ENCODE assay signal across 1 cellular context in genomic region chr17:8185580-8186445, GRCh38.
TF ChIP-seq lines count a peak whose summit lies in the region.

No MANE protein-coding gene starts in this region.

TF ChIP-seq in K562, 482 proteins besides CTCF, POLR2A, EP300 and RAD21 (continued from another document and continues in another):
- no peak for TF ChIP-seq MLX (CRISPR knock-in tag; conservative IDR thresholded peaks at IDR 0.05)
- TF ChIP-seq CREB3L1 (IDR thresholded peaks at IDR 0.05; ENCODE audit: borderline replicate concordance, low read depth): no peak
- 0 out of 2 replicates have a peak, but pooled peaks have one; percentile 53 for TF ChIP-seq ZNF12 (CRISPR knock-in tag; IDR thresholded peaks at IDR 0.05)
- TF ChIP-seq ZBTB7A (IDR thresholded peaks at IDR 0.05; ENCODE audit: borderline replicate concordance, control insufficient read depth, low read depth, low read length): 0 out of 2 replicates have a peak, but pooled peaks have one; percentile 23
- TF ChIP-seq FOXP4 (CRISPR knock-in tag; IDR thresholded peaks at IDR 0.05; ENCODE audit: borderline replicate concordance): 0 out of 2 replicates have a peak, but pooled peaks have one; percentile 52
- TF ChIP-seq SP1 (CRISPR knock-in tag; IDR thresholded peaks at IDR 0.05): peak; percentile 52; the same call in 1 of the 2 replicates
- TF ChIP-seq NFIC (IDR thresholded peaks at IDR 0.05): peak; percentile 48; the same call in 1 of the 2 replicates
- peak in 1 of 2 experiments; percentile 77; a peak in 1 of 4 replicates for TF ChIP-seq TBL1XR1 (IDR thresholded peaks at IDR 0.05; ENCODE audit: low read length in 2 of 2)
- peak; percentile 15; the same call in 1 of the 2 replicates for TF ChIP-seq RB1 (IDR thresholded peaks at IDR 0.05; ENCODE audit: low read depth)
- peak; percentile 89; the same call in 1 of the 2 replicates for TF ChIP-seq NR1H2 (CRISPR knock-in tag; IDR thresholded peaks at IDR 0.05)
- TF ChIP-seq CEBPB (tag; IDR thresholded peaks at IDR 0.05): peak; percentile 41; the same call in 1 of the 2 replicates
- TF ChIP-seq POLR2G (IDR thresholded peaks at IDR 0.05; ENCODE audit: low read depth, low read length): peak; percentile 63
- peak; percentile 69 for TF ChIP-seq TEAD4 (IDR thresholded peaks at IDR 0.05; ENCODE audit: low read length)
- no peak for TF ChIP-seq TEAD4 (CRISPR knock-in tag; IDR thresholded peaks at IDR 0.05; ENCODE audit: borderline replicate concordance)
- peak; percentile 15; the same call in 1 of the 2 replicates for TF ChIP-seq CXXC5 (CRISPR knock-in tag; IDR thresholded peaks at IDR 0.05)
- peak; percentile 38; the same call in 1 of the 2 replicates for TF ChIP-seq NR2C2 (CRISPR knock-in tag; IDR thresholded peaks at IDR 0.05)
- no peak; the same call in 1 of the 2 replicates for TF ChIP-seq NR2C2 (tag; IDR thresholded peaks at IDR 0.05)
- TF ChIP-seq ADNP (tag; IDR thresholded peaks at IDR 0.05): no peak
- no peak for TF ChIP-seq E2F6 (IDR thresholded peaks at IDR 0.05; ENCODE audit: borderline replicate concordance in 1 of 2, extremely low read depth in 1 of 2, insufficient read depth in 1 of 2, insufficient read length in 1 of 2, low read depth in 1 of 2, low read length in 1 of 2, poor library complexity in 1 of 2, severe bottlenecking in 1 of 2)
- TF ChIP-seq SMARCA5 (IDR thresholded peaks at IDR 0.05): no peak
- peak; percentile 55 for TF ChIP-seq MTA3 (IDR thresholded peaks at IDR 0.05; ENCODE audit: borderline replicate concordance)
- peak; percentile 16 to 89; a peak in 2 of 4 replicates for TF ChIP-seq HDAC1 (IDR thresholded peaks at IDR 0.05)
- TF ChIP-seq ZBTB43 (CRISPR knock-in tag; IDR thresholded peaks at IDR 0.05): no peak
- peak in 1 of 2 experiments; percentile 5; a peak in 1 of 4 replicates for TF ChIP-seq MAZ (CRISPR knock-in tag; conservative IDR thresholded peaks at IDR 0.05 in 1 of 2, IDR thresholded peaks at IDR 0.05 in 1 of 2)
- no peak for TF ChIP-seq HDAC3 (IDR thresholded peaks at IDR 0.05; ENCODE audit: borderline replicate concordance, partially characterized antibody)
- TF ChIP-seq ZNF57 (CRISPR knock-in tag; IDR thresholded peaks at IDR 0.05): no peak
- TF ChIP-seq RBFOX2 (IDR thresholded peaks at IDR 0.05; ENCODE audit: low read depth, low read length): peak; percentile 50
- TF ChIP-seq E2F5 (CRISPR knock-in tag; IDR thresholded peaks at IDR 0.05): peak; percentile 37; the same call in 1 of the 2 replicates
- TF ChIP-seq CREM (IDR thresholded peaks at IDR 0.05; ENCODE audit: low read depth): peak; percentile 71
- peak; percentile 78 for TF ChIP-seq POLR3A (IDR thresholded peaks at IDR 0.05; ENCODE audit: borderline replicate concordance, extremely low read depth, insufficient read depth, insufficient read length)
- TF ChIP-seq ZKSCAN8 (CRISPR knock-in tag; IDR thresholded peaks at IDR 0.05): no peak
- peak; percentile 13; the same call in 1 of the 2 replicates for TF ChIP-seq ZNF263 (CRISPR knock-in tag; IDR thresholded peaks at IDR 0.05; ENCODE audit: borderline replicate concordance)
- peak; percentile 52; the same call in 1 of the 2 replicates for TF ChIP-seq CBFB (CRISPR knock-in tag; IDR thresholded peaks at IDR 0.05)
- TF ChIP-seq CBX3 (IDR thresholded peaks at IDR 0.05; ENCODE audit: borderline replicate concordance in 1 of 2, low read length in 2 of 2): 0 out of 3 replicates have a peak, but pooled peaks of 1 of the 2 experiments have one; percentile 31
- peak; percentile 80 for TF ChIP-seq ZBTB40 (IDR thresholded peaks at IDR 0.05)
- TF ChIP-seq ZBTB40 (CRISPR knock-in tag; IDR thresholded peaks at IDR 0.05): no peak
- peak; percentile 75; the same call in 1 of the 2 replicates for TF ChIP-seq MAX (CRISPR knock-in tag; IDR thresholded peaks at IDR 0.05)
- 0 out of 2 replicates have a peak, but pooled peaks have one; percentile 63 for TF ChIP-seq ZNF764 (CRISPR knock-in tag; IDR thresholded peaks at IDR 0.05; ENCODE audit: low read depth)
- no peak for TF ChIP-seq PBX2 (CRISPR knock-in tag; IDR thresholded peaks at IDR 0.05; ENCODE audit: low read depth)
- no peak for TF ChIP-seq PBX2 (tag; conservative IDR thresholded peaks at IDR 0.05; ENCODE audit: low read depth)
- TF ChIP-seq NCOA1 (IDR thresholded peaks at IDR 0.05; ENCODE audit: low read depth): no peak
